ENCODE assay signal across 27 cellular contexts in the genomic region with DNA sequence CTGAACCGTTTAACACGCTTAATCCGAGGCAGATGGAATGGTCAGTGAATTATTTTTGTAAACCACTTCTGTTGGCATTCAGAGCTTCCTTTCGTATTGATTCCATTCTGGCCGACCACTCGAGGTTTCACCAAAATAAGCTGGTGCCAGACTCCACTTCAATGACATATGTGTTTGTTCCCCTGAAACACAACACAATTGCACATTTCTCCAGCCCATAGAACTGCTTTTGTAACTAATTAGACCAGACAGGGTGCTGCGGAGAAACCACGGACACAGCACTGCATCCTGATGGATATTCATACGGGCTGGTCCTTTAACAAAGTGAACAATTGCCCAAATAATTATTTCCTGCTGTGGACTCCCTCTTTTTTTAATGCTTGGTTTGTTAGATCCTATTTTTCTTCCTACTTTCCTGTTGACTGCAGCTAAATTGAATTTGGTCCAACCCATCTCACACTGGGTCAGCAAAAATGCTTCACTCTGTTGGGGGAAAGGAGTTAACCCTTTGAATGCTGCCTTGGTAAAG.
DNase-seq lines count a peak whose midpoint lies in the region; ATAC-seq and TF ChIP-seq lines count a peak whose summit lies in the region.
"Had no signal": no experiment of that assay in that cellular context is flagged by ENCODE, and none has a peak within 500 bp of the region (broad histone marks: within the 10 kb centered on the region; RNA-seq: fewer than 3 reads in every experiment).

No MANE protein-coding gene starts in this region.

- no peak overlapping the region for H2AFZ ChIP-seq in hepatocyte

- no peaks in the 10 kb centered on the region for H3K9me2 ChIP-seq in hepatocyte (replicated peaks; ENCODE audit: insufficient read depth)

- H3K4me3 Mint-ChIP-seq in activated CD4-positive, alpha-beta T cell treated with anti-CD3 and anti-CD28 coated beads for 36 hours = no peak overlapping the region
- H3K4me3 Mint-ChIP-seq: activated CD4-positive, alpha-beta memory T cell treated with anti-CD3 and anti-CD28 coated beads, Interleukin-2, amount 10 ng/mL, durations not matched to agents 7 days and 5 days; B cell; dendritic cell treated with granulocyte-macrophage colony-stimulating factor and Interleukin-4, amounts not matched to agents 40 ng/mL and 50 ng/mL, for 4 days; H9; stimulated activated naive CD8-positive, alpha-beta T cell treated with anti-CD3 and anti-CD28 coated beads, Interleukin-15, Interleukin-2, amounts not matched to agents 100 ng/mL and 50 ng/mL, for 24 hours had no signal

- no peaks in the 10 kb centered on the region for H3K79me2 ChIP-seq in hepatocyte

- H3K4me3 ChIP-seq in astrocyte of the cerebellum (ENCODE audit: low read depth, low read length) = no peak overlapping the region
- no peak overlapping the region for H3K4me3 ChIP-seq in hepatocyte
- no peak overlapping the region for H3K4me3 ChIP-seq in skeletal muscle satellite cell (ENCODE audit: low read length)
- no peak overlapping the region for H3K4me3 ChIP-seq in coronary artery
- H3K4me3 ChIP-seq: cardiac muscle cell, mucosa of descending colon, psoas muscle, smooth muscle cell, tibial artery had no signal

- no peak for ATAC-seq in activated CD4-positive, alpha-beta T cell treated with anti-CD3 and anti-CD28 coated beads for 36 hours
- ATAC-seq: foreskin keratinocyte, mucosa of descending colon had no signal

- intact Hi-C loops in activated CD4-positive, alpha-beta T cell treated with anti-CD3 and anti-CD28 coated beads for 36 hours (cut with DNase I, micrococcal nuclease) = no loop called here

- CTCF ChIA-PET in activated CD4-positive, alpha-beta T cell treated with anti-CD3 and anti-CD28 coated beads for 36 hours (lab: Charles Lee) = no interaction called here
- CTCF ChIA-PET in HEK293T (lab: Yijun Ruan, JAX) = interaction anchor here (0.5 kb wide), 1 partner anchor 59 kb away, joined by 3 read pairs; no protein-coding TSS in a partner anchor

- in situ Hi-C loops in astrocyte of the cerebellum (cut with HindIII; ENCODE audit: low sequenced_read_pairs) = no loop called here

- no peaks in the 10 kb centered on the region for H3K9me3 ChIP-seq in hepatocyte (ENCODE audit: low read depth)
- H3K9me3 ChIP-seq in skeletal muscle satellite cell (replicated peaks; ENCODE audit: low read length) = no peaks in the 10 kb centered on the region

- peak; percentile 37 for DNase-seq in DMS153 treated with DMSO at 0.1 percent for 48 hours (lab: John Stamatoyannopoulos, UW; ENCODE audit: unreplicated experiment)
- DNase-seq in DMS153 (lab: John Stamatoyannopoulos, UW) = no peak
- peak; percentile 27 for DNase-seq in astrocyte of the cerebellum (ENCODE audit: low read depth)
- no peak for DNase-seq in hepatocyte (ENCODE audit: low spot score)
- DNase-seq in activated CD4-positive, alpha-beta T cell treated with anti-CD3 and anti-CD28 coated beads for 36 hours = no peak
- DNase-seq in coronary artery (ENCODE audit: low spot score) = no peak
- DNase-seq in HEK293T (ENCODE audit: extremely low spot score) = no peak
- DNase-seq: activated CD4-positive, alpha-beta memory T cell treated with anti-CD3 and anti-CD28 coated beads, Interleukin-2, amount 10 ng/mL, durations not matched to agents 7 days and 5 days; activated CD4-positive, CD25-positive, alpha-beta regulatory T cell; activated naive CD4-positive, alpha-beta T cell; EL; foreskin keratinocyte; H9; hypothalamus; islet precursor cell; mucosa of descending colon; NCI-H1436 treated with DMSO at 0.1 percent for 48 hours; NCI-H69; psoas muscle; tibial artery had no signal

- no peak overlapping the region for H3K27ac Mint-ChIP-seq in activated CD4-positive, alpha-beta T cell treated with anti-CD3 and anti-CD28 coated beads for 36 hours
- H3K27ac Mint-ChIP-seq: activated CD4-positive, alpha-beta memory T cell treated with anti-CD3 and anti-CD28 coated beads, Interleukin-2, amount 10 ng/mL, durations not matched to agents 7 days and 5 days; B cell; dendritic cell treated with granulocyte-macrophage colony-stimulating factor and Interleukin-4, amounts not matched to agents 40 ng/mL and 50 ng/mL, for 4 days; stimulated activated naive CD8-positive, alpha-beta T cell treated with anti-CD3 and anti-CD28 coated beads, Interleukin-15, Interleukin-2, amounts not matched to agents 100 ng/mL and 50 ng/mL, for 24 hours had no signal

- H3K4me1 Mint-ChIP-seq in activated CD4-positive, alpha-beta T cell treated with anti-CD3 and anti-CD28 coated beads for 36 hours = no peaks in the 10 kb centered on the region
- H3K4me1 Mint-ChIP-seq: activated CD4-positive, alpha-beta memory T cell treated with anti-CD3 and anti-CD28 coated beads, Interleukin-2, amount 10 ng/mL, durations not matched to agents 7 days and 5 days; B cell had no signal

- H3K9ac ChIP-seq in skeletal muscle satellite cell (ENCODE audit: low read depth, low read length) = no peak overlapping the region

- H3K27me3 ChIP-seq in hepatocyte (no peaks in the 10 kb centered on the region), skeletal muscle satellite cell (ENCODE audit: control insufficient read depth, insufficient read depth, low read length) (no peaks in the 10 kb centered on the region)
- H3K27me3 ChIP-seq: cardiac muscle cell, foreskin keratinocyte, tibial artery had no signal

- POLR2A ChIA-PET in activated CD4-positive, alpha-beta T cell treated with anti-CD3 and anti-CD28 coated beads for 36 hours (lab: Charles Lee) = no interaction called here
- POLR2A ChIA-PET in HEK293T (lab: Yijun Ruan, JAX) = interaction anchor here (0.6 kb wide), 1 partner anchor 55 kb away, joined by 4 read pairs; no protein-coding TSS in a partner anchor

- no peaks in the 10 kb centered on the region for H4K20me1 ChIP-seq in hepatocyte (ENCODE audit: insufficient read depth, poor library complexity, severe bottlenecking)

- H3K4me2 ChIP-seq in hepatocyte = peak overlapping the region; percentile 53
- H3K4me2 ChIP-seq in skeletal muscle satellite cell (ENCODE audit: low read length) = peak overlapping the region; percentile 58
- H3K4me2 ChIP-seq: smooth muscle cell had no signal

- no peaks in the 10 kb centered on the region for H3K27me3 Mint-ChIP-seq in activated CD4-positive, alpha-beta T cell treated with anti-CD3 and anti-CD28 coated beads for 36 hours
- H3K27me3 Mint-ChIP-seq: activated CD4-positive, alpha-beta memory T cell treated with anti-CD3 and anti-CD28 coated beads, Interleukin-2, amount 10 ng/mL, durations not matched to agents 7 days and 5 days; dendritic cell treated with granulocyte-macrophage colony-stimulating factor and Interleukin-4, amounts not matched to agents 40 ng/mL and 50 ng/mL, for 4 days; stimulated activated naive CD8-positive, alpha-beta T cell treated with anti-CD3 and anti-CD28 coated beads, Interleukin-15, Interleukin-2, amounts not matched to agents 100 ng/mL and 50 ng/mL, for 24 hours had no signal

- H3K27ac ChIP-seq in hepatocyte = no peak overlapping the region
- no peak overlapping the region for H3K27ac ChIP-seq in coronary artery
- H3K27ac ChIP-seq: 22Rv1, foreskin keratinocyte, psoas muscle, tibial artery had no signal

- H3K36me3 ChIP-seq in hepatocyte (replicated peaks; ENCODE audit: insufficient read depth, low read depth) (no peaks in the 10 kb centered on the region), skeletal muscle satellite cell (ENCODE audit: insufficient read depth, low read length) (no peaks in the 10 kb centered on the region)
- H3K36me3 ChIP-seq: cardiac muscle cell, tibial artery had no signal

- WGBS in hepatocyte (ENCODE audit: low lambda C conversion rate, missing lambda C conversion rate) = 49% methylated on average over 9 of the region's 9 CpGs

- no peaks in the 10 kb centered on the region for H3K36me3 Mint-ChIP-seq in activated CD4-positive, alpha-beta T cell treated with anti-CD3 and anti-CD28 coated beads for 36 hours (ENCODE audit: low read depth)

- peaks cover 8% of the 10 kb centered on the region for H3K9me3 Mint-ChIP-seq in activated CD4-positive, alpha-beta T cell treated with anti-CD3 and anti-CD28 coated beads for 36 hours (ENCODE audit: low read depth)
- H3K9me3 Mint-ChIP-seq: dendritic cell treated with granulocyte-macrophage colony-stimulating factor and Interleukin-4, amounts not matched to agents 40 ng/mL and 50 ng/mL, for 4 days had no signal

- H3K4me1 ChIP-seq in hepatocyte (ENCODE audit: insufficient read depth) (no peaks in the 10 kb centered on the region), skeletal muscle satellite cell (ENCODE audit: control insufficient read depth, insufficient read depth, low read length) (peaks cover 11% of the 10 kb centered on the region)
- H3K4me1 ChIP-seq: foreskin keratinocyte, tibial artery had no signal

- TF ChIP-seq CTCF in astrocyte of the cerebellum (IDR thresholded peaks at IDR 0.05; ENCODE audit: low read depth, low read length, missing control alignments) (no peak), hepatocyte (IDR thresholded peaks at IDR 0.05; ENCODE audit: poor library complexity) (no peak), coronary artery (IDR thresholded peaks at IDR 0.05) (no peak)

TF ChIP-seq in HEK293T, 16 proteins besides CTCF, POLR2A, EP300 and RAD21:
- TF ChIP-seq LEF1 (IDR thresholded peaks at IDR 0.05; ENCODE audit: borderline replicate concordance) (no peak), FOXM1 (IDR thresholded peaks at IDR 0.05; ENCODE audit: borderline replicate concordance) (no peak), SUZ12 (IDR thresholded peaks at IDR 0.05) (no peak), SP1 (IDR thresholded peaks at IDR 0.05) (no peak), BHLHE40 (IDR thresholded peaks at IDR 0.05; ENCODE audit: borderline replicate concordance) (no peak), TARDBP (IDR thresholded peaks at IDR 0.05) (no peak), ARNT (IDR thresholded peaks at IDR 0.05) (no peak)
- TF ChIP-seq, protein P1, sequence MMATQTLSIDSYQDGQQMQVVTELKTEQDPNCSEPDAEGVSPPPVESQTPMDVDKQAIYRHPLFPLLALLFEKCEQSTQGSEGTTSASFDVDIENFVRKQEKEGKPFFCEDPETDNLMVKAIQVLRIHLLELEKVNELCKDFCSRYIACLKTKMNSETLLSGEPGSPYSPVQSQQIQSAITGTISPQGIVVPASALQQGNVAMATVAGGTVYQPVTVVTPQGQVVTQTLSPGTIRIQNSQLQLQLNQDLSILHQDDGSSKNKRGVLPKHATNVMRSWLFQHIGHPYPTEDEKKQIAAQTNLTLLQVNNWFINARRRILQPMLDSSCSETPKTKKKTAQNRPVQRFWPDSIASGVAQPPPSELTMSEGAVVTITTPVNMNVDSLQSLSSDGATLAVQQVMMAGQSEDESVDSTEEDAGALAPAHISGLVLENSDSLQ (IDR thresholded peaks at IDR 0.05) = no peak
TF ChIP-seq in HEK293T: peak in this region for 0.

Comparison
In these comparisons a context has a peak if more than half of its experiments do, and no peak if none do; other contexts are left out.
1. DNase-seq: peak in DMS153 treated with DMSO at 0.1 percent for 48 hours (single experiment) and astrocyte of the cerebellum (single experiment); none in DMS153 (single experiment), hepatocyte (single experiment), activated CD4-positive, alpha-beta T cell treated with anti-CD3 and anti-CD28 coated beads for 36 hours (single experiment), coronary artery (single experiment) and HEK293T (single experiment).